In the genomic region with DNA sequence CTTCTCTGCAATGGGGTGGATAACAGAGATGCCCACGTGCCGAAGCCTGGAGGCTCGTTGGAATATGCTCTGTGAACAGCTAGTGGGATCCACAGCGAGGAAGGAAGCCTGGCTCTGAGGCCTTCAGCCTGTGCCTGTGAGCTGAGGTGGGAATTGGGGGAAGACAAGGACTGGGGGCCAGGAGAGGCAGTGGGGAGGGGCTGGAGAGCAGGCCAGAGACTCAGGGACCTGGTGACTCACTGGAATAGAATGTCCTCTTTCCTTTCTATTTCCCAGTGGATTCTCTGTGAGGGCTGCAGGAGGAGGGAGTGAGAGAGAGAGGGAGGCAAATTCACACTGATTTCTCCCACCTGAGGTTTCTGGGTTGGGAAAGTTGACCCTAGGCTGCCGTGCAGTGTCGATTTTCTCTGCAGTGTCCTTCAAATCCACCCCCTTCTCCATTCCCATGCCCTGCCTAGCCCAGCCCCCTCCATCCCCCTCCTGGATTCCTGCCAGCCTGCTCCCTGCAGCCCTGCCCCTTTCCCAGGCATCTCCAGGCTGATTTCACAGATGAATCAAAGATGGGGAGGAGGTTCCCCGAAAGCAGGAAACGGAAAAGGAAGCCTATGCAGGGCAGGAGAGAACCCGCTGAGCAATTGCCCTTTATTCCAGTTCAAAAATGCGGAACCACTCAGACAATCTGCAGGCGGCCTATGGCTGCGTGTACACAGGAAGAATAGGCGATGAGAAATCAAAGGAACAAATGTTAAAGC, we compare ENCODE assay signal across 10 cellular contexts. TPM values are rescaled to one million over a fixed set of nuclear protein-coding genes. Genes with fewer than 3 reads are reported as not detected.
DNase-seq lines count a peak whose midpoint lies in the region; ATAC-seq and TF ChIP-seq lines count a peak whose summit lies in the region.
"Had no signal": no experiment of that assay in that cellular context is flagged by ENCODE, and none has a peak within 500 bp of the region (broad histone marks: within the 10 kb centered on the region; RNA-seq: fewer than 3 reads in every experiment).

No MANE protein-coding gene starts in this region.

- H3K27ac Mint-ChIP-seq in naive thymus-derived CD8-positive, alpha-beta T cell, result peak overlapping the region in 7 of 10 donors; percentile 18 to 77 (median 63)

- H3K27ac ChIP-seq in fibroblast of lung (ENCODE audit: insufficient read depth, low read length), result peak overlapping the region; percentile 95
- no peak overlapping the region for H3K27ac ChIP-seq in Karpas-422 (ENCODE audit: low read length)

- H4K20me1 ChIP-seq in fibroblast of lung (ENCODE audit: control insufficient read depth, extremely low read depth, insufficient read depth, low read length) (no peaks in the 10 kb centered on the region), Karpas-422 (ENCODE audit: insufficient read depth, low read depth, low read length) (no peaks in the 10 kb centered on the region)

- no peaks in the 10 kb centered on the region for H3K9me3 Mint-ChIP-seq in naive thymus-derived CD8-positive, alpha-beta T cell

- no peaks in the 10 kb centered on the region for H3K36me3 Mint-ChIP-seq in naive thymus-derived CD8-positive, alpha-beta T cell

- TF ChIP-seq CTCF in AG10803 (conservative IDR thresholded peaks at IDR 0.05; ENCODE audit: low read length), result peak; percentile 14; the same call in 1 of the 2 replicates
- no peak for TF ChIP-seq CTCF in fibroblast of lung (conservative IDR thresholded peaks at IDR 0.05 in 1 of 2, IDR thresholded peaks at IDR 0.05 in 1 of 2; ENCODE audit: low read depth in 1 of 2, low read length in 2 of 2)

- DNase-seq in AG10803 (ENCODE audit: low read depth) (peak; percentile 86), HPDE6-E6E7 (ENCODE audit: extremely low spot score) (peak; percentile 71), SW480 (ENCODE audit: low spot score) (peak; percentile 84), fibroblast of lung (ENCODE audit: low read depth in 2 of 2) (peak; percentile 94 to 96), Karpas-422 (no peak), globus pallidus (ENCODE audit: low spot score) (no peak)
- DNase-seq in naive thymus-derived CD8-positive, alpha-beta T cell, result peak in 1 of 10 donors; percentile 16

- H3K27me3 ChIP-seq in fibroblast of lung (ENCODE audit: control insufficient read depth, insufficient read depth, low read length) (no peaks in the 10 kb centered on the region), Karpas-422 (ENCODE audit: low read length) (no peaks in the 10 kb centered on the region)

- peak overlapping the region in 8 of 10 donors; percentile 20 to 71 (median 40) for H3K4me3 Mint-ChIP-seq in naive thymus-derived CD8-positive, alpha-beta T cell

- no peaks in the 10 kb centered on the region for H3K79me2 ChIP-seq in fibroblast of lung (ENCODE audit: control insufficient read depth, insufficient read depth, low read length)
- H3K79me2 ChIP-seq in Karpas-422 (ENCODE audit: low read length), result no peaks in the 10 kb centered on the region

- POLR2A ChIA-PET in naive thymus-derived CD8-positive, alpha-beta T cell (lab: Charles Lee), result interaction anchor here (0.8 kb wide), 1 partner anchor 14 kb away, joined by 3 read pairs; no protein-coding TSS in a partner anchor

- H3K36me3 ChIP-seq in fibroblast of lung (ENCODE audit: control insufficient read depth, insufficient read depth, low read length) (no peaks in the 10 kb centered on the region), Karpas-422 (ENCODE audit: insufficient read depth, low read length) (no peaks in the 10 kb centered on the region)
- H3K36me3 ChIP-seq: HAP-1 had no signal

- peak overlapping the region; percentile 54 for H3K9ac ChIP-seq in fibroblast of lung (ENCODE audit: insufficient read depth, low read length)
- H3K9ac ChIP-seq in Karpas-422 (ENCODE audit: low read length), result no peak overlapping the region

- H3K27me3 Mint-ChIP-seq in naive thymus-derived CD8-positive, alpha-beta T cell, result peaks cover 0 to under 1% (median 0%) of the 10 kb centered on the region in 5 donors

- no peaks in the 10 kb centered on the region for H3K9me3 ChIP-seq in fibroblast of lung (ENCODE audit: control insufficient read depth, insufficient read depth, low read depth, low read length)
- no peaks in the 10 kb centered on the region for H3K9me3 ChIP-seq in Karpas-422 (ENCODE audit: low read length)
- H3K9me3 ChIP-seq: HAP-1 had no signal

- peak overlapping the region; percentile 49 for H3K4me3 ChIP-seq in AG10803 (ENCODE audit: low read length)
- H3K4me3 ChIP-seq in fibroblast of lung (replicated peaks in 1 of 4; ENCODE audit: control extremely low read depth in 1 of 4, insufficient read depth in 1 of 4, low read depth in 3 of 4, low read length in 4 of 4), result peak overlapping the region in 3 of 4 experiments; percentile 9 to 32 (median 16)
- no peak overlapping the region for H3K4me3 ChIP-seq in Karpas-422 (ENCODE audit: low read length)
- H3K4me3 ChIP-seq: HAP-1 had no signal

- H2AFZ ChIP-seq in fibroblast of lung (ENCODE audit: low read length) (peak overlapping the region; percentile 49), Karpas-422 (ENCODE audit: low read length) (no peak overlapping the region)

- ATAC-seq in naive thymus-derived CD8-positive, alpha-beta T cell, result peak in 1 of 2 donors; percentile 50
- no peak for ATAC-seq in HG02973 (IDR thresholded peaks at IDR 0.05; ENCODE audit: unreplicated experiment)

- H3K4me1 ChIP-seq in fibroblast of lung (ENCODE audit: control insufficient read depth, extremely low read depth, insufficient read depth, low read length) (peaks cover 45% of the 10 kb centered on the region), Karpas-422 (ENCODE audit: low read length) (no peaks in the 10 kb centered on the region)

- H3K4me2 ChIP-seq in fibroblast of lung (ENCODE audit: extremely low read depth, insufficient read depth, low read length) (peak overlapping the region; percentile 90), Karpas-422 (ENCODE audit: low read depth, low read length, poor library complexity, severe bottlenecking) (no peak overlapping the region)

- peaks cover 36 to 65% (median 60%) of the 10 kb centered on the region in 4 donors for H3K4me1 Mint-ChIP-seq in naive thymus-derived CD8-positive, alpha-beta T cell

- H3K9me2 ChIP-seq in Karpas-422 (replicated peaks; ENCODE audit: insufficient read depth, low read length), result no peaks in the 10 kb centered on the region

RNA-seq across cellular contexts. Expression of gene SPAAR, which starts 1.4 kb away (rescaled TPM):
- total RNA-seq in fibroblast of lung, result under 0.01 and 0.17 TPM in 2 replicates
- 0.34 and 0.41 TPM in 2 replicates for polyA plus RNA-seq in fibroblast of lung
- 0.37 and 0.48 TPM in 2 replicates for polyA plus RNA-seq in fibroblast of lung (2012)
- polyA minus RNA-seq in fibroblast of lung (ENCODE audit: low replicate concordance), result not detected in 2 replicates
- not detected for total RNA-seq in naive thymus-derived CD8-positive, alpha-beta T cell
- not detected for polyA plus RNA-seq in naive thymus-derived CD8-positive, alpha-beta T cell
- not detected in 2 replicates for total RNA-seq in Karpas-422 (2014; rRNA removed; shearing (Covaris generic); ENCODE audit: low replicate concordance)
- total RNA-seq: mononuclear cell had no signal

RNA-seq across cellular contexts. Expression of gene HRCT1, which starts 1.9 kb away (rescaled TPM):
- total RNA-seq in fibroblast of lung, result 0.26 and 1.2 TPM in 2 replicates
- 3.1 and 3.3 TPM in 2 replicates for polyA plus RNA-seq in fibroblast of lung
- 5.9 and 6.3 TPM in 2 replicates for polyA plus RNA-seq in fibroblast of lung (2012)
- 5.4 and 6.0 TPM in 2 replicates for polyA minus RNA-seq in fibroblast of lung (ENCODE audit: low replicate concordance)
- total RNA-seq in naive thymus-derived CD8-positive, alpha-beta T cell, result not detected
- not detected for polyA plus RNA-seq in naive thymus-derived CD8-positive, alpha-beta T cell
- total RNA-seq in Karpas-422 (2014; rRNA removed; shearing (Covaris generic); ENCODE audit: low replicate concordance), result not detected in 2 replicates
- total RNA-seq: mononuclear cell had no signal

RNA-seq across cellular contexts. Expression of gene OR13J1, which starts 37.7 kb away (rescaled TPM):
- not detected in 2 replicates for total RNA-seq in fibroblast of lung
- not detected in 2 replicates for polyA plus RNA-seq in fibroblast of lung
- polyA plus RNA-seq in fibroblast of lung (2012), result not detected in 2 replicates
- polyA minus RNA-seq in fibroblast of lung (ENCODE audit: low replicate concordance), result not detected in 2 replicates
- not detected for total RNA-seq in naive thymus-derived CD8-positive, alpha-beta T cell
- polyA plus RNA-seq in naive thymus-derived CD8-positive, alpha-beta T cell, result not detected
- not detected in 2 replicates for total RNA-seq in Karpas-422 (2014; rRNA removed; shearing (Covaris generic); ENCODE audit: low replicate concordance)
- total RNA-seq: mononuclear cell had no signal

RNA-seq across cellular contexts. Expression of gene OR2S2, which starts 50.0 kb away (rescaled TPM):
- total RNA-seq in fibroblast of lung, result 0.17 TPM in 1 of 2 replicates, not detected in the other
- 0.17 and 0.18 TPM in 2 replicates for polyA plus RNA-seq in fibroblast of lung
- not detected in 2 replicates for polyA plus RNA-seq in fibroblast of lung (2012)
- not detected in 2 replicates for polyA minus RNA-seq in fibroblast of lung (ENCODE audit: low replicate concordance)
- not detected for total RNA-seq in naive thymus-derived CD8-positive, alpha-beta T cell
- polyA plus RNA-seq in naive thymus-derived CD8-positive, alpha-beta T cell, result not detected
- total RNA-seq in Karpas-422 (2014; rRNA removed; shearing (Covaris generic); ENCODE audit: low replicate concordance), result not detected in 2 replicates
- total RNA-seq: mononuclear cell had no signal

Comparison
In these comparisons a context has a peak if more than half of its experiments do, and no peak if none do; other contexts are left out.
1. DNase-seq: peak in AG10803 (single experiment), HPDE6-E6E7 (single experiment), SW480 (single experiment) and fibroblast of lung (2 of 2); none in Karpas-422 (single experiment) and globus pallidus (single experiment).